In the genomic region with DNA sequence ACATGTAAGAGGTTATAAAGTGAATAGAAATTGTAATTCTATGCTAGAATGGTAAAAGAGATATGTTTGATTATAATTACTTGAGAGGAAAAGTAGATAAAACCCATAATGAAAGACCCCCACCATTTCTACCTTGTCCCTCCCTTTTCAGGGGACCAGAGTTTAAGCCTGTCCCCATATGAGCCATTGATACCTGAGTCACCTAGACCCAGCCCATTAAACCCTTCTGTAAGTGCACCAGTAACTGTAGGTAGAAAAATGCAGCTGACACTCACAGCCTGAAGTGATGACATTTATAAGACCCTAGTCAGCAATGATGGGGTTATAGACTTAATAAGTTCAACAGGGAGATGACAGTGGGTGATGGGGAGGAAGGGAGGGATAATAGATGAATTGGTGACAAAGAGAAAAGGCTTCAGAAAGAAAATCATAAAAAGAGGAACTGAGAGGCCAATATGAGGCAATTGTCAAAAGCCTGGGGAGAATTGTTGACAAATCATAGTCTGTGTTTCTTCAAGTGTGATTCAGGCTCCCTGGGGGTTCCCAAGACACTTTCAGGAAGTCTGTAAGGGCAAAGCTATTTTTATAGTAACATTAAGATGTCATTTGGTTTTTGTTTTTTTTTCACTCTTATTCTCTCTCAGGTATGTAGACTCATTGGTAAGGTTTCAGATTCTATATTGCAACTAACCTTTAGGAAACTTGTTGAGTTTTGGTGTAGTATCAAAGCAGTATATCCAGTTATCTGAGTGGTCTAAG, we compare ENCODE assay signal across 13 cellular contexts.
DNase-seq lines count a peak whose midpoint lies in the region; ATAC-seq and TF ChIP-seq lines count a peak whose summit lies in the region.
"Had no signal": no experiment of that assay in that cellular context is flagged by ENCODE, and none has a peak within 500 bp of the region (broad histone marks: within the 10 kb centered on the region; RNA-seq: fewer than 3 reads in every experiment).

No MANE protein-coding gene starts in this region.

- H3K4me3 ChIP-seq in OCI-LY1 (ENCODE audit: low read depth, low read length, poor library complexity, severe bottlenecking): no peak overlapping the region
- H3K4me3 ChIP-seq in smooth muscle cell: no peak overlapping the region
- H3K4me3 ChIP-seq: spleen had no signal

- H3K36me3 ChIP-seq in OCI-LY1 (ENCODE audit: insufficient read depth, low read length): no peaks in the 10 kb centered on the region
- H3K36me3 ChIP-seq in smooth muscle cell (ENCODE audit: low read depth): no peaks in the 10 kb centered on the region
- H3K36me3 ChIP-seq: spleen had no signal

- intact Hi-C loops in left cardiac atrium (cut with DNase I): no loop called here

- H3K27ac ChIP-seq in OCI-LY1 (ENCODE audit: low read depth, low read length, poor library complexity, severe bottlenecking): peak overlapping the region; percentile 50
- no peak overlapping the region for H3K27ac ChIP-seq in smooth muscle cell (ENCODE audit: low read depth)
- H3K27ac ChIP-seq: spleen had no signal

- H3K79me2 ChIP-seq in OCI-LY1 (ENCODE audit: insufficient read depth, low read length) (no peaks in the 10 kb centered on the region), smooth muscle cell (ENCODE audit: low read depth) (no peaks in the 10 kb centered on the region)

- H3K27me3 ChIP-seq in OCI-LY1 (ENCODE audit: insufficient read depth, low read length) (no peaks in the 10 kb centered on the region), smooth muscle cell (ENCODE audit: low read depth) (no peaks in the 10 kb centered on the region)
- H3K27me3 ChIP-seq: spleen had no signal

- H3K9me2 ChIP-seq in OCI-LY1 (ENCODE audit: low read depth, low read length): no peaks in the 10 kb centered on the region

- H3K4me1 ChIP-seq in OCI-LY1 (ENCODE audit: insufficient read depth, low read length, severe bottlenecking) (peaks cover 15% of the 10 kb centered on the region), smooth muscle cell (ENCODE audit: low read depth) (no peaks in the 10 kb centered on the region)
- H3K4me1 ChIP-seq: spleen had no signal

- DNase-seq in GM04504 (ENCODE audit: low read depth): peak; percentile 13
- DNase-seq in smooth muscle cell (lab: John Stamatoyannopoulos, UW; ENCODE audit: unreplicated experiment): no peak
- DNase-seq in T-helper 17 cell: no peak
- DNase-seq in left cardiac atrium: no peak
- no peak for DNase-seq in stimulated activated CD4-positive, alpha-beta T cell treated with anti-CD3 and anti-CD28 coated beads, Interleukin-2, amount 100 ng/mL, for 48 hours
- DNase-seq: activated gamma-delta T cell treated with Interleukin-2 at 50 U/mL for 16 hours, COR-L47, SHP77, spleen had no signal

- no peaks in the 10 kb centered on the region for H3K4me1 Mint-ChIP-seq in T-helper 17 cell

- H2AFZ ChIP-seq in OCI-LY1 (ENCODE audit: low read length) (no peak overlapping the region), smooth muscle cell (ENCODE audit: low read depth) (no peak overlapping the region)

- H3K9me3 ChIP-seq in OCI-LY1 (ENCODE audit: low read length) (no peaks in the 10 kb centered on the region), smooth muscle cell (replicated peaks; ENCODE audit: low read depth) (no peaks in the 10 kb centered on the region), T-helper 17 cell (ENCODE audit: control insufficient read depth, low read length, poor library complexity, severe bottlenecking) (no peaks in the 10 kb centered on the region)
- H3K9me3 ChIP-seq: spleen had no signal

- H3K4me2 ChIP-seq in OCI-LY1 (ENCODE audit: low read length) (peak overlapping the region; percentile 50; the same call in 1 of the 2 replicates), smooth muscle cell (no peak overlapping the region)

- H4K20me1 ChIP-seq in OCI-LY1 (ENCODE audit: insufficient read depth, low read length) (no peaks in the 10 kb centered on the region), smooth muscle cell (ENCODE audit: low read depth) (no peaks in the 10 kb centered on the region)

- H3K4me3 Mint-ChIP-seq in T-helper 17 cell: no peak overlapping the region
- H3K4me3 Mint-ChIP-seq: memory B cell had no signal

- H3F3A ChIP-seq in OCI-LY1 (ENCODE audit: insufficient read depth, low read length) (no peaks in the 10 kb centered on the region; the same call in 1 of the 2 replicates), smooth muscle cell (ENCODE audit: low read depth) (no peaks in the 10 kb centered on the region)

- no peak overlapping the region for H3K27ac Mint-ChIP-seq in T-helper 17 cell
- H3K27ac Mint-ChIP-seq: memory B cell had no signal

- ATAC-seq in GM19452 (IDR thresholded peaks at IDR 0.05; ENCODE audit: unreplicated experiment) (peak; percentile 99), HG03060 (IDR thresholded peaks at IDR 0.05; ENCODE audit: low read depth, unreplicated experiment) (peak; percentile 100), T-helper 17 cell (no peak), left cardiac atrium (no peak)

- H3K27me3 Mint-ChIP-seq in T-helper 17 cell: peaks cover 4% of the 10 kb centered on the region
- H3K27me3 Mint-ChIP-seq: memory B cell had no signal

- H3K9ac ChIP-seq in OCI-LY1 (ENCODE audit: low read length) (no peak overlapping the region), smooth muscle cell (ENCODE audit: low read depth) (no peak overlapping the region)

- TF ChIP-seq CTCF in OCI-LY1 (IDR thresholded peaks at IDR 0.05; ENCODE audit: low read length) (no peak), smooth muscle cell (IDR thresholded peaks at IDR 0.05; ENCODE audit: borderline replicate concordance, insufficient read depth, poor library complexity, severe bottlenecking) (no peak)

- H3K36me3 Mint-ChIP-seq in T-helper 17 cell (ENCODE audit: low read depth): no peaks in the 10 kb centered on the region
- H3K36me3 Mint-ChIP-seq: memory B cell had no signal

Comparison
In these comparisons a context has a peak if more than half of its experiments do, and no peak if none do; other contexts are left out.
1. ATAC-seq: peak in GM19452 (single experiment) and HG03060 (single experiment); none in T-helper 17 cell (single experiment) and left cardiac atrium (0 of 2).